Comparison of ENCODE assay signal across 23 cellular contexts in genomic region chr17:4256952-4257351, GRCh38. TPM values are rescaled to one million over a fixed set of nuclear protein-coding genes. Genes with fewer than 3 reads are reported as not detected.
DNase-seq lines count a peak whose midpoint lies in the region; ATAC-seq, FAIRE-seq and TF ChIP-seq lines count a peak whose summit lies in the region.
"Had no signal": no experiment of that assay in that cellular context is flagged by ENCODE, and none has a peak within 500 bp of the region (broad histone marks: within the 10 kb centered on the region; RNA-seq: fewer than 3 reads in every experiment).

No MANE protein-coding gene starts in this region.

- peak overlapping the region in 1 of 2 donors; percentile 6 for H3K27ac Mint-ChIP-seq in natural killer cell treated with Interleukin-12 subunit alpha and Interleukin-12 subunit beta and Interleukin-15 and Interleukin-18, amount 100 ng/mL, for 72 hours
- H3K27ac Mint-ChIP-seq in natural killer cell, result peak overlapping the region in 1 of 2 donors; percentile 7
- H3K27ac Mint-ChIP-seq: activated CD4-positive, alpha-beta memory T cell treated with anti-CD3 and anti-CD28 coated beads for 36 hours; progenitor cell of endocrine pancreas had no signal

- peaks cover 8% of the 10 kb centered on the region for H3K36me3 Mint-ChIP-seq in natural killer cell treated with Interleukin-12 subunit alpha and Interleukin-12 subunit beta and Interleukin-15 and Interleukin-18, amount 100 ng/mL, for 72 hours
- H3K36me3 Mint-ChIP-seq in natural killer cell, result no peaks in the 10 kb centered on the region

- no peak overlapping the region for H3K4me2 ChIP-seq in HepG2 (ENCODE audit: low read depth, low read length)
- H3K4me2 ChIP-seq: PC-9 had no signal

- no TSS peak for BruUV-seq in HepG2 (replicated peaks; lab: Mats Ljungman, UMichigan)

- H3K4me3 Mint-ChIP-seq in natural killer cell treated with Interleukin-12 subunit alpha and Interleukin-12 subunit beta and Interleukin-15 and Interleukin-18, amount 100 ng/mL, for 72 hours, result peak overlapping the region; percentile 0
- H3K4me3 Mint-ChIP-seq in natural killer cell, result no peak overlapping the region
- H3K4me3 Mint-ChIP-seq: activated CD4-positive, alpha-beta memory T cell treated with anti-CD3 and anti-CD28 coated beads for 36 hours; immature natural killer cell had no signal

- no peak for TF ChIP-seq EP300 in HepG2 (IDR thresholded peaks at IDR 0.05; ENCODE audit: low read depth in 2 of 2, low read length in 2 of 2)
- no peak for TF ChIP-seq EP300 in HepG2 (CRISPR knock-in tag; IDR thresholded peaks at IDR 0.05; ENCODE audit: borderline replicate concordance)

- H3K9ac ChIP-seq in HepG2 (ENCODE audit: insufficient read depth, low read depth, low read length), result no peak overlapping the region

- FAIRE-seq in HepG2 (lab: Jason Lieb, UNC), result no peak
- FAIRE-seq: small intestine had no signal

- H3K4me1 ChIP-seq in HepG2 (ENCODE audit: insufficient read depth, low read length), result peaks cover 9% of the 10 kb centered on the region
- H3K4me1 ChIP-seq: testis had no signal

- H3K27me3 Mint-ChIP-seq in natural killer cell treated with Interleukin-12 subunit alpha and Interleukin-12 subunit beta and Interleukin-15 and Interleukin-18, amount 100 ng/mL, for 72 hours, result no peaks in the 10 kb centered on the region
- H3K27me3 Mint-ChIP-seq in natural killer cell (ENCODE audit: low read depth in 2 of 2), result no peaks in the 10 kb centered on the region
- H3K27me3 Mint-ChIP-seq: activated CD4-positive, alpha-beta memory T cell treated with anti-CD3 and anti-CD28 coated beads for 36 hours; naive B cell; progenitor cell of endocrine pancreas had no signal

- no peaks in the 10 kb centered on the region for H3K9me3 ChIP-seq in HepG2 (ENCODE audit: low read length)
- H3K9me3 ChIP-seq: testis had no signal

- peak in 1 of 2 donors; percentile 68 for ATAC-seq in natural killer cell treated with Interleukin-12 subunit alpha and Interleukin-12 subunit beta and Interleukin-15 and Interleukin-18, amount 100 ng/mL, for 72 hours
- no peak for ATAC-seq in natural killer cell
- no peak for ATAC-seq in HepG2
- ATAC-seq: lower lobe of right lung had no signal

- H3K79me2 ChIP-seq in HepG2 (ENCODE audit: insufficient read depth, low read length), result peaks cover 76% of the 10 kb centered on the region

- H3K27ac ChIP-seq in RWPE1 (no peak overlapping the region), HepG2 (ENCODE audit: extremely low read length, insufficient read depth, low read length) (no peak overlapping the region)
- H3K27ac ChIP-seq: lower lobe of right lung, PC-9, testis had no signal

- peaks cover 35 to 42% of the 10 kb centered on the region in 2 donors for H3K4me1 Mint-ChIP-seq in natural killer cell treated with Interleukin-12 subunit alpha and Interleukin-12 subunit beta and Interleukin-15 and Interleukin-18, amount 100 ng/mL, for 72 hours (ENCODE audit: low read depth in 2 of 2)
- H3K4me1 Mint-ChIP-seq in natural killer cell, result peaks cover 40 to 43% of the 10 kb centered on the region in 2 donors

- in situ Hi-C loops in HepG2 (cut with HindIII; ENCODE audit: extremely low pct_ligation_motif_present, low pct_unique_long_range_greater_than_20kb), result no loop called here

- POLR2A ChIA-PET in RWPE1 (lab: Yijun Ruan, JAX; ENCODE audit: low non-redundant PET) (no interaction called here), HepG2 (lab: Yijun Ruan, JAX) (no interaction called here)

- peaks cover 3% of the 10 kb centered on the region for H3K9me3 Mint-ChIP-seq in natural killer cell treated with Interleukin-12 subunit alpha and Interleukin-12 subunit beta and Interleukin-15 and Interleukin-18, amount 100 ng/mL, for 72 hours
- H3K9me3 Mint-ChIP-seq in natural killer cell, result no peaks in the 10 kb centered on the region
- H3K9me3 Mint-ChIP-seq: immature natural killer cell had no signal

- H3K4me3 ChIP-seq in epithelial cell of esophagus (ENCODE audit: low read length), result no peak overlapping the region
- no peak overlapping the region for H3K4me3 ChIP-seq in HepG2 (replicated peaks in 1 of 3; ENCODE audit: insufficient read depth in 1 of 3, low read depth in 2 of 3, low read length in 3 of 3)
- H3K4me3 ChIP-seq: lower lobe of right lung, PC-9, testis had no signal

- no peaks in the 10 kb centered on the region for H4K20me1 ChIP-seq in HepG2 (ENCODE audit: insufficient read depth, low read length)

- DNase-seq in natural killer cell treated with Interleukin-12 subunit alpha and Interleukin-12 subunit beta and Interleukin-15 and Interleukin-18, amount 100 ng/mL, for 72 hours (ENCODE audit: low spot score), result no peak
- DNase-seq in natural killer cell (no peak), RPMI7951 (ENCODE audit: low read depth) (peak; percentile 24), epithelial cell of esophagus (ENCODE audit: low read depth) (peak; percentile 63), RWPE1 (ENCODE audit: low spot score) (no peak), HepG2 (ENCODE audit: low spot score) (no peak), iPS-NIHi7 (ENCODE audit: extremely low spot score) (no peak), erythroblast (lab: John Stamatoyannopoulos, UW) (no peak)
- DNase-seq: activated CD4-positive, alpha-beta memory T cell treated with anti-CD3 and anti-CD28 coated beads for 36 hours; activated gamma-delta T cell treated with Interleukin-2 at 50 U/mL for 16 hours; COR-L47; dermis blood vessel endothelial cell; glutamatergic neuron; immature natural killer cell; lower lobe of right lung; naive B cell; NCI-H2081; PC-9; small intestine; stimulated activated CD4-positive, alpha-beta T cell treated with anti-CD3 and anti-CD28 coated beads, Interleukin-4, amount 100 ng/mL, for 4 hours; stimulated activated CD8-positive, alpha-beta memory T cell treated with anti-CD3 and anti-CD28 coated beads, Interleukin-4, amount 100 ng/mL, for 48 hours; testis had no signal

- TF ChIP-seq POLR2A in HepG2 (IDR thresholded peaks at IDR 0.05; ENCODE audit: insufficient read depth in 1 of 2, low read depth in 2 of 2, low read length in 2 of 2) (no peak), erythroblast (IDR thresholded peaks at IDR 0.05; ENCODE audit: low read length) (no peak)

- TF ChIP-seq RAD21 in HepG2 (CRISPR knock-in tag; IDR thresholded peaks at IDR 0.05), result no peak

- TF ChIP-seq CTCF in natural killer cell (IDR thresholded peaks at IDR 0.05) (no peak), epithelial cell of esophagus (IDR thresholded peaks at IDR 0.05; ENCODE audit: insufficient read depth, low read depth, low read length, missing control alignments) (no peak), RWPE1 (conservative IDR thresholded peaks at IDR 0.05; ENCODE audit: low read depth) (no peak), HepG2 (CRISPR knock-in tag; IDR thresholded peaks at IDR 0.05) (no peak)

- intact Hi-C loops in natural killer cell (cut with micrococcal nuclease) (no loop called here), HepG2 (cut with micrococcal nuclease; ENCODE audit: unreplicated experiment) (no loop called here)

- H2AFZ ChIP-seq in HepG2 (ENCODE audit: low read length), result no peak overlapping the region
- H2AFZ ChIP-seq: PC-9 had no signal

- peaks cover 0 to 4% of the 10 kb centered on the region in 2 experiments; a peak in 1 of 5 replicates for H3K36me3 ChIP-seq in HepG2 (replicated peaks in 1 of 2; ENCODE audit: control insufficient read depth in 1 of 2, insufficient read depth in 2 of 2, low read length in 2 of 2)
- H3K36me3 ChIP-seq: lower lobe of right lung had no signal

- CTCF ChIA-PET in RWPE1 (lab: Yijun Ruan, JAX) (interaction anchor here (0.6 kb wide), 1 partner anchor 146 kb away, joined by 3 read pairs; no protein-coding TSS in a partner anchor), HepG2 (lab: Yijun Ruan, JAX; ENCODE audit: low intra/inter-chr PET ratio, low total read pairs) (no interaction called here)

- H3K27me3 ChIP-seq in HepG2 (ENCODE audit: control insufficient read depth in 1 of 2, insufficient read depth in 2 of 2, low read length in 2 of 2), result no peaks in the 10 kb centered on the region
- H3K27me3 ChIP-seq: testis had no signal

- 88% methylated on average over 2 of the region's 2 CpGs for WGBS in HepG2 (ENCODE audit: low lambda C conversion rate)

TF ChIP-seq in HepG2, 621 proteins besides CTCF, POLR2A, EP300 and RAD21 (continues in another document):
- TF ChIP-seq HDAC2 (CRISPR knock-in tag; IDR thresholded peaks at IDR 0.05) (no peak), ZNF619 (CRISPR knock-in tag; IDR thresholded peaks at IDR 0.05) (no peak), ASH2L (IDR thresholded peaks at IDR 0.05; ENCODE audit: insufficient read length, low read depth, low read length) (no peak), ATM (IDR thresholded peaks at IDR 0.05; ENCODE audit: borderline replicate concordance) (no peak), HOXA9 (CRISPR knock-in tag; IDR thresholded peaks at IDR 0.05; ENCODE audit: borderline replicate concordance) (no peak)

RNA-seq across cellular contexts. Expression of gene ANKFY1, which starts 6.8 kb away (rescaled TPM):
- total RNA-seq in natural killer cell treated with Interleukin-12 subunit alpha and Interleukin-12 subunit beta and Interleukin-15 and Interleukin-18, amount 100 ng/mL, for 72 hours, result 100 to 1,000 TPM in 1 of 2 donors, 10 to 100 TPM in 1; 67.6 to 107 TPM
- total RNA-seq in natural killer cell, result 10 to 100 TPM; 58.4 to 72.4 (median 68.8) TPM
- 15.3 and 18.4 TPM in 2 replicates for total RNA-seq in RPMI7951 (2014; rRNA removed; shearing (Covaris generic))
- total RNA-seq in HepG2 (2016; rRNA removed; fragmentation: Illumina TruSeq; extraction: Trizol), result 16.8 and 36.8 TPM in 2 replicates
- total RNA-seq in HepG2 (2016; cell fraction: cytosol; rRNA removed; fragmentation: Illumina TruSeq; extraction: Trizol; ENCODE audit: low read depth), result 9.6 and 12.9 TPM in 2 replicates
- 14.9 and 36.2 TPM in 2 replicates for total RNA-seq in HepG2 (2016; cell fraction: insoluble cytoplasmic fraction; rRNA removed; fragmentation: Illumina TruSeq; extraction: Trizol)
- 8.7 and 9.4 TPM in 2 replicates for total RNA-seq in HepG2 (2016; cell fraction: membrane; rRNA removed; fragmentation: Illumina TruSeq; extraction: Trizol)
- 26.9 and 29.7 TPM in 2 replicates for total RNA-seq in HepG2 (2016; cell fraction: nucleus; rRNA removed; fragmentation: Illumina TruSeq; extraction: Trizol)
- polyA plus RNA-seq in HepG2 (2011; rRNA removed), result 11.9 and 12.7 TPM in 2 replicates
- 6.5 and 7.6 TPM in 2 replicates for polyA plus RNA-seq in HepG2 (2011; cell fraction: cytosol; rRNA removed)
- 73.8 and 74.5 TPM in 2 replicates for polyA plus RNA-seq in HepG2 (2011; cell fraction: nucleus; rRNA removed)
- 11.5 and 14.0 TPM in 2 replicates for polyA plus RNA-seq in HepG2 (2012)
- 0.83 and 0.88 TPM in 2 replicates for polyA plus RNA-seq in HepG2 (2016; cell fraction: cytosol; fragmentation: Illumina TruSeq; extraction: Trizol; ENCODE audit: low read depth)
- 15.5 and 18.4 TPM in 2 replicates for polyA plus RNA-seq in HepG2 (2016; cell fraction: insoluble cytoplasmic fraction; fragmentation: Illumina TruSeq; extraction: Trizol; ENCODE audit: low read depth)
- polyA plus RNA-seq in HepG2 (2016; cell fraction: membrane; fragmentation: Illumina TruSeq; extraction: Trizol; ENCODE audit: low read depth), result 2.3 and 2.6 TPM in 2 replicates
- polyA plus RNA-seq in HepG2 (2016; cell fraction: nucleus; fragmentation: Illumina TruSeq; extraction: Trizol; ENCODE audit: insufficient read depth, low read depth), result 37.7 and 41.0 TPM in 2 replicates
- 47.3 and 71.2 TPM in 2 replicates for polyA minus RNA-seq in HepG2 (2011; rRNA and poly(A)+ RNA removed; ENCODE audit: low replicate concordance)
- 18.7 and 20.6 TPM in 2 replicates for polyA minus RNA-seq in HepG2 (2011; cell fraction: cytosol; rRNA and poly(A)+ RNA removed)
- polyA minus RNA-seq in HepG2 (2011; cell fraction: nucleus; rRNA and poly(A)+ RNA removed), result 36.8 and 42.4 TPM in 2 replicates

Comparison
In these comparisons a context has a peak if more than half of its experiments do, and no peak if none do; other contexts are left out.
1. DNase-seq: peak in RPMI7951 (single experiment) and epithelial cell of esophagus (single experiment); none in natural killer cell treated with Interleukin-12 subunit alpha and Interleukin-12 subunit beta and Interleukin-15 and Interleukin-18, amount 100 ng/mL, for 72 hours (single experiment), natural killer cell (single experiment), RWPE1 (single experiment), HepG2 (single experiment), iPS-NIHi7 (single experiment) and erythroblast (0 of 2).